Comparison of ENCODE assay signal across 9 cellular contexts in the genomic region with DNA sequence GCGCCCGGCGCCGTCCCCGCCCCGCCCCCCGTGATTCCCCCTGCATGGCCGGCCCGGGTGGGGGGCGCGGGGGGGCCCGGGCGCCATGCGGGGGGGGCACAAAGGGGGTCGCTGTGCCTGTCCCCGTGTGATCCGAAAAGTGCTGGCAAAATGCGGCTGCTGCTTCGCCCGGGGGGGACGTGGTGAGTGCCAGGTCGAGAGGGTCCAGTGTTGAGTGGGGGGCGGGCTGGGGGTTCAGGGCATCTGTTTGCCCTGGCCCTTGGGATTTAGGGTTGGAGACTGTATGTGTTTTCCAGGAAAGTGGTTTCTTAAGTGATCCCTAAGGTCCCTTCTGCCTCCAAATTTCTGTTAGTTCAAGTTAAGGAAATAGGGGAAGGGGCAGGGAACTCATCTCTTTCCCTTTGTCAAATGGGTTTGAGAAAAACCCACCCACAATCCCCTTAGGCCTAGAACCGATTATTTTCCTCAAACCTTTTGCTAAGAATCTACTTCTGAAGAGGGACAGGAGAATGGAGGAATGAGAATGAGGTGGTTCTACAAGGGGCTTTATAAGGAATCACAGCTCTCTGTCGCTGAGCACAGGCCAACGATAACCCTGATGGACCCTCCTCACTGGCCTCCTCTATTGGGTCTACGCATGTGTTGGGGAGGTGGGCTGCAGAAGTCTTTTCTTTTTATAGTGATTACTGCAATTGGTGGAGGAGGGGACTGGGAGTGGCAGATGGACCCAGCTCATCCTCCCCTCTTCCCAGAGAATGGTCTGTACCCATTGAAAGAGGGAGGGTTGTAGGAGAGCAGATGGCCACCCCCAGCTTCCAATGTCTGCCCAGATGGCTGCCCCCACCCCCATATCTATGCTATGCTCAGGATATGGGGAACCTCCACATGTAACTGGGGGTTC. TPM values are rescaled to one million over a fixed set of nuclear protein-coding genes. Genes with fewer than 3 reads are reported as not detected.
A peak's percentile ranks its signal among the peaks of the same experiment; 100 is the strongest.
DNase-seq lines count a peak whose midpoint lies in the region; TF ChIP-seq lines count a peak whose summit lies in the region.
"Had no signal": no experiment of that assay in that cellular context is flagged by ENCODE, and none has a peak within 500 bp of the region (broad histone marks: within the 10 kb centered on the region; RNA-seq: fewer than 3 reads in every experiment).

No MANE protein-coding gene starts in this region.

- H3K27ac Mint-ChIP-seq in MCF 10A (ENCODE audit: low read depth, unreplicated experiment), result no peak overlapping the region
- peak overlapping the region; percentile 41 for H3K27ac Mint-ChIP-seq in activated naive CD8-positive, alpha-beta T cell

- H3K27me3 ChIP-seq in breast epithelium, result no peaks in the 10 kb centered on the region

- no peaks in the 10 kb centered on the region for H3K36me3 Mint-ChIP-seq in MCF 10A (ENCODE audit: insufficient read depth, unreplicated experiment)
- H3K36me3 Mint-ChIP-seq in activated naive CD8-positive, alpha-beta T cell, result no peaks in the 10 kb centered on the region

- BruUV-seq in MCF 10A (replicated peaks; lab: Mats Ljungman, UMichigan), result no TSS peak

- POLR2A ChIA-PET in MCF 10A (lab: Yijun Ruan, JAX), result interaction anchor here (1.1 kb wide), 1 partner anchor 153 kb away, joined by 3 read pairs; no protein-coding TSS in a partner anchor

- H3K36me3 ChIP-seq in breast epithelium (no peaks in the 10 kb centered on the region), urinary bladder (ENCODE audit: insufficient read depth) (no peaks in the 10 kb centered on the region)

- DNase-seq in breast epithelium (ENCODE audit: low spot score in 2 of 2), result no peak
- DNase-seq in MCF 10A (ENCODE audit: unreplicated experiment), result no peak
- DNase-seq in lower leg skin (ENCODE audit: low spot score in 2 of 2), result no peak
- DNase-seq in effector CD8-positive, alpha-beta T cell (lab: John Stamatoyannopoulos, UW), result no peak
- DNase-seq in NCI-H2081 treated with DMSO at 0.1 percent for 48 hours (lab: John Stamatoyannopoulos, UW), result no peak
- no peak for DNase-seq in NCI-H1436 treated with DMSO at 0.1 percent for 48 hours (lab: John Stamatoyannopoulos, UW)
- DNase-seq: MV-4-11 had no signal

- intact Hi-C loops in breast epithelium (cut with DNase I; ENCODE audit: low total_unique reads), result no loop called here
- intact Hi-C loops in MCF 10A (cut with micrococcal nuclease), result no loop called here
- intact Hi-C loops in lower leg skin (cut with DNase I; ENCODE audit: low total_unique reads), result no loop called here

- peaks cover 12% of the 10 kb centered on the region for H3K27me3 Mint-ChIP-seq in MCF 10A (ENCODE audit: insufficient read depth, unreplicated experiment)
- H3K27me3 Mint-ChIP-seq in activated naive CD8-positive, alpha-beta T cell, result peaks cover 4% of the 10 kb centered on the region

- WGBS in lower leg skin, 2 donors, result 14 to 27% methylated on average over 12 to 27 of the region's 27 CpGs
- whole genome bisulfite sequencing in urinary bladder, result 5% methylated on average over 27 of the region's 27 CpGs

- TF ChIP-seq CTCF in breast epithelium (IDR thresholded peaks at IDR 0.05) (no peak), MCF 10A (IDR thresholded peaks at IDR 0.05; ENCODE audit: unreplicated experiment) (no peak), lower leg skin (IDR thresholded peaks at IDR 0.05) (no peak)

- H3K9me3 ChIP-seq in breast epithelium, result no peaks in the 10 kb centered on the region

- H3K4me3 ChIP-seq in breast epithelium (peak overlapping the region; percentile 57 to 90 (median 77)), lower leg skin (ENCODE audit: low read depth, poor library complexity, severe bottlenecking) (peak overlapping the region; percentile 39), urinary bladder (ENCODE audit: low read depth, low read length) (peak overlapping the region; percentile 67)

- H3K4me1 ChIP-seq in breast epithelium (no peaks in the 10 kb centered on the region), urinary bladder (ENCODE audit: insufficient read depth) (no peaks in the 10 kb centered on the region)

- H3K9me3 Mint-ChIP-seq in MCF 10A (ENCODE audit: unreplicated experiment), result no peaks in the 10 kb centered on the region
- H3K9me3 Mint-ChIP-seq in activated naive CD8-positive, alpha-beta T cell (ENCODE audit: low read depth), result no peaks in the 10 kb centered on the region

- peak overlapping the region; percentile 85 to 96 for H3K27ac ChIP-seq in breast epithelium
- no peak overlapping the region for H3K27ac ChIP-seq in urinary bladder (ENCODE audit: low read depth)

- no peak overlapping the region for H3K4me3 Mint-ChIP-seq in MCF 10A (ENCODE audit: unreplicated experiment)
- H3K4me3 Mint-ChIP-seq in activated naive CD8-positive, alpha-beta T cell, result peak overlapping the region; percentile 80

- no peak for TF ChIP-seq POLR2A in breast epithelium (IDR thresholded peaks at IDR 0.05)
- no peak for TF ChIP-seq POLR2A in lower leg skin (IDR thresholded peaks at IDR 0.05)

- CTCF ChIA-PET in MCF 10A (lab: Yijun Ruan, JAX), result interaction anchor here (0.7 to 1.6 kb wide), 4 partner anchors 9 to 29 kb away, joined by 3 to 8 read pairs (median 5); a partner anchor contains a TSS

- no peaks in the 10 kb centered on the region for H3K4me1 Mint-ChIP-seq in MCF 10A (ENCODE audit: insufficient read depth, unreplicated experiment)
- peaks cover 11% of the 10 kb centered on the region for H3K4me1 Mint-ChIP-seq in activated naive CD8-positive, alpha-beta T cell (ENCODE audit: low read depth)

RNA-seq across cellular contexts. Expression of a gene that starts 0.8 kb away (rescaled TPM):
- 10 to 100 TPM in 2 of 3 donors, 1 to 10 TPM in 1; 8.3 to 28.2 (median 19.2) TPM for total RNA-seq in breast epithelium
- total RNA-seq in MCF 10A (2022), result 0.37 and 0.83 TPM in 2 replicates
- 10 to 100 TPM in 1 of 4 donors, 1 to 10 TPM in 3; 3.8 to 10.3 (median 6.9) TPM for total RNA-seq in lower leg skin
- total RNA-seq in urinary bladder, result 64.1 TPM
- 158 TPM for polyA plus RNA-seq in urinary bladder

RNA-seq across cellular contexts. Expression of a gene that starts 7.4 kb away (rescaled TPM):
- 10 to 100 TPM in 2 of 3 donors, 1 to 10 TPM in 1; 3.0 to 35.1 (median 25.9) TPM for total RNA-seq in breast epithelium
- 1.7 and 2.0 TPM in 2 replicates for total RNA-seq in MCF 10A (2022)
- total RNA-seq in lower leg skin, result 10 to 100 TPM in 2 of 4 donors, 1 to 10 TPM in 2; 6.1 to 17.4 (median 11.4) TPM
- total RNA-seq in urinary bladder, result 29.8 TPM
- polyA plus RNA-seq in urinary bladder, result 64.3 TPM

RNA-seq across cellular contexts. Expression of a gene that starts 20.9 kb away (rescaled TPM):
- total RNA-seq in breast epithelium, result 1 to 10 TPM; 1.1 to 2.6 (median 1.2) TPM
- total RNA-seq in MCF 10A (2022), result 0.29 and 0.40 TPM in 2 replicates
- total RNA-seq in lower leg skin, result 1 to 10 TPM in 1 of 4 donors, under 1 TPM in 3; 0.19 to 1.7 (median 0.26) TPM
- 3.6 TPM for total RNA-seq in urinary bladder
- polyA plus RNA-seq in urinary bladder, result 2.7 TPM

RNA-seq across cellular contexts. Expression of a gene that starts 21.1 kb away (rescaled TPM):
- 10 to 100 TPM; 13.8 to 26.9 (median 24.6) TPM for total RNA-seq in breast epithelium
- 32.0 and 38.0 TPM in 2 replicates for total RNA-seq in MCF 10A (2022)
- 10 to 100 TPM; 29.1 to 48.9 (median 39.1) TPM for total RNA-seq in lower leg skin
- total RNA-seq in urinary bladder, result 9.5 TPM
- polyA plus RNA-seq in urinary bladder, result 26.8 TPM
